18 cellular contexts compared by ENCODE assay signal in the genomic region with DNA sequence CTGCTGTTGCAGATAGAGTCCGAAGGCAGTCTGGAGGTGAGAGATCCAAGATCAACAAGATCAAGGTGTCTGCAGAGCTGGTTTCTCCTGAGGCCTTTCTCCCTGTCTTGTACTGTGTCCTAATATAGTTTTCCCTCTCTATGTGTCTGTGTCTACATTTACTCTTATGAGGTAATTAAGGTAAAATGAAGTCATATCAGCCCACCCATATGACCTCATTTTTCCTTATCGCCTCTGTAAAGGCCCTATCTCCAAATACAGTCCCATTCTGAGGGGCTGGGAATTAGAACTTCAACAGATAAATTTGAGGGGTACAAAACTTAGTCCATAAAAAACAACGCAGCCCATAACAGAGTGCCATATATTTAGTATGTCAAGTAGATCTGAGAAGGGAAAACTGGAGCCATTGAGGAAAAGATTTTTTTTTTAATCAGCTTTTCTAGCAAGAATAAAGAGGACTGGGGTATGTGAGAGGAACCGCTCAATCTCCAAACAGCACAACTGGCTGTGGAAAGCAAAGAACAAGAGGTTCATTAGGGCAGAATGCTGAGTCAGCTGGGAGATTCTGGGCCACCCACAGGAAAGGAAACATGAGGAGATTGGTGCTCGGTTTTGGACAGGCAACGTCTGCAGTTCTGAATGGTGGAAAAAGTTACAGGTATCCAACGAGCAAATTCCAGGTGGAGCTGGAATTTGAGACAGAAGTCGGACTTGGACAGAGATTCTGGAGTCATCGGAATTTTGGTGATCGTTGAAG.
"Had no signal": no experiment of that assay in that cellular context is flagged by ENCODE, and none has a peak within 500 bp of the region (broad histone marks: within the 10 kb centered on the region; RNA-seq: fewer than 3 reads in every experiment).

No MANE protein-coding gene starts in this region.

- H3K27ac ChIP-seq: colonic mucosa, esophagus muscularis mucosa, left ventricle myocardium inferior, neutrophil, parathyroid adenoma had no signal

- ATAC-seq: activated CD8-positive, alpha-beta T cell treated with anti-CD3 and anti-CD28 coated beads for 36 hours; activated T-cell treated with anti-CD3 and anti-CD28 coated beads, Interleukin-2, amount 50 U/mL, for 4 hours; mucosa of descending colon; naive thymus-derived CD4-positive, alpha-beta T cell; stimulated activated memory B cell treated with anti-CD40 and anti-IgM and Interleukin-4, amounts not matched to agents 10 μg/mL and 1 μg/mL and 100 μg/mL, for 72 hours had no signal

- H3K9me3 ChIP-seq: colonic mucosa, esophagus muscularis mucosa, mucosa of descending colon, neutrophil had no signal

- H3K4me1 ChIP-seq: colonic mucosa, esophagus muscularis mucosa, parathyroid adenoma had no signal

- H3K36me3 ChIP-seq: colonic mucosa, esophagus muscularis mucosa, left ventricle myocardium inferior, neutrophil had no signal

- DNase-seq: activated B cell treated with CpG ODN at 0.5 μM for 24 hours; activated CD4-positive, alpha-beta T cell treated with anti-CD3 and anti-CD28 coated beads for 48 hours; activated CD8-positive, alpha-beta T cell treated with anti-CD3 and anti-CD28 coated beads for 36 hours; activated effector memory CD4-positive, alpha-beta T cell treated with Interleukin-2 at 50 U/mL for 16 hours; activated naive CD4-positive, alpha-beta T cell treated with anti-CD3 and anti-CD28 coated beads, Interleukin-2, amount 50 U/mL, for 16 hours; activated T-cell treated with anti-CD3 and anti-CD28 coated beads, Interleukin-2, amount 50 U/mL, for 4 hours; colonic mucosa; hippocampal formation; kidney; left ventricle myocardium inferior; mucosa of descending colon; naive thymus-derived CD4-positive, alpha-beta T cell; stimulated activated CD4-positive, alpha-beta T cell treated with anti-CD3 and anti-CD28 coated beads, Interleukin-2, amount 100 ng/mL, for 48 hours had no signal

- H3K27me3 ChIP-seq: colonic mucosa, neutrophil had no signal

- H2AFZ ChIP-seq: parathyroid adenoma had no signal

- H3K4me3 ChIP-seq: colonic mucosa, esophagus muscularis mucosa, left ventricle myocardium inferior, mucosa of descending colon had no signal

- FAIRE-seq: astrocyte, kidney had no signal

- H3K9ac ChIP-seq: parathyroid adenoma had no signal

- H3K79me2 ChIP-seq: parathyroid adenoma had no signal
